Comparison of ENCODE assay signal across 1 cellular context in the genomic region with DNA sequence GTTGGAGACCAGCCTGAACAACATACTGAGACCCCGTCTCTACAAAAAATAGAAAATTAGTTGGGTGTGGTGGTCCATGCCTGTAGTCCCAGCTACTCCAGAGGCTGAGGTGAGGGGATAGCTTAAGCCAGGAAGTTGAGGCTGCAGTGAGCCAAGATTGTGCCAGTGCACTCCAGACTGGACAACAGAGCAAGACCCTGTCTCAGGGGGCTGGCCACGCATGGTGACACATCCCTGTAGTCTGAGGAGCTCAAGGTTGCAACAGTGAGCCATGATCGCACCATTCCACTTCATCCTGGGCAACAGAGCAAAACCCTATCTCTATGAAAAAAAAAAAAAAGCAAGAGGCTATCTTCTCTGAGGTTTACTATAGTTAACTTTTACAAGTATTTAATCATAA.
A peak's percentile ranks its signal among the peaks of the same experiment; 100 is the strongest.
TF ChIP-seq lines count a peak whose summit lies in the region.

No MANE protein-coding gene starts in this region.

TF ChIP-seq in HepG2, 621 proteins besides CTCF, POLR2A, EP300 and RAD21:
- TF ChIP-seq ZNF362 (CRISPR knock-in tag; IDR thresholded peaks at IDR 0.05; ENCODE audit: borderline replicate concordance) (no peak), ISX (CRISPR knock-in tag; conservative IDR thresholded peaks at IDR 0.05) (no peak), NFE2 (CRISPR knock-in tag; IDR thresholded peaks at IDR 0.05) (no peak), CENPX (CRISPR knock-in tag; IDR thresholded peaks at IDR 0.05) (no peak), ZNF121 (CRISPR knock-in tag; IDR thresholded peaks at IDR 0.05) (peak; percentile 64; the same call in 1 of the 2 replicates), FOXP4 (CRISPR knock-in tag; IDR thresholded peaks at IDR 0.05) (no peak)
TF ChIP-seq in HepG2: peak in this region for 1.
